In the genomic region with DNA sequence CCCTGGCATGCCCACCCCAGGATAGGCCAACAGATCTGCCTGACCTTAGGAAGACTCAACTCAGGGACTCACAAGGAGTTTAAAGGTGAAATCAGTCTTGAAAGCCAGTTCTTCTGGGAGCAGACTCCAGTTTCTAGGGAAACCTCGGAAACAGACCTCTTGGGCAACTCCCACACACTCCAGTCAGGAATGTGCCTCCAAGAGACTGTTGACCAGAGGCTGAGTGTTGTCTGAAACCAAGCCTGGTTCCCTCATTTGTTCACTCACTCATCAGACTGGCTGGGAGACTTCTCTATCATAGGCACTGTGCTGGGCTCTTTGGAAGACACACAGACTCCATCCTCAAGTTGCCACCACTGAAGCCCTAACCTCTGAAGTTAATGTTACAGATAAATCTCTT, we compare ENCODE assay signal across 15 cellular contexts. TPM values are rescaled to one million over a fixed set of nuclear protein-coding genes. Genes with fewer than 3 reads are reported as not detected.
DNase-seq lines count a peak whose midpoint lies in the region; ATAC-seq and TF ChIP-seq lines count a peak whose summit lies in the region.
"Had no signal": no experiment of that assay in that cellular context is flagged by ENCODE, and none has a peak within 500 bp of the region (broad histone marks: within the 10 kb centered on the region; RNA-seq: fewer than 3 reads in every experiment).

No MANE protein-coding gene starts in this region.

- H3K27ac ChIP-seq in fibroblast of lung (ENCODE audit: insufficient read depth, low read length): no peak overlapping the region

- no peak overlapping the region for H3K4me3 ChIP-seq in fibroblast of lung (replicated peaks in 1 of 4; ENCODE audit: control extremely low read depth in 1 of 4, insufficient read depth in 1 of 4, low read depth in 3 of 4, low read length in 4 of 4)

- no peak for TF ChIP-seq CTCF in fibroblast of lung (conservative IDR thresholded peaks at IDR 0.05 in 1 of 2, IDR thresholded peaks at IDR 0.05 in 1 of 2; ENCODE audit: low read depth in 1 of 2, low read length in 2 of 2)

- no peaks in the 10 kb centered on the region for H3K27me3 ChIP-seq in fibroblast of lung (ENCODE audit: control insufficient read depth, insufficient read depth, low read length)

- DNase-seq in Daoy (ENCODE audit: low read depth) (peak; percentile 15), LHCN-M2 (ENCODE audit: low read depth) (peak; percentile 13), fibroblast of lung (ENCODE audit: low read depth in 2 of 2) (peak; percentile 14 to 33), renal cortical epithelial cell (ENCODE audit: low read depth) (peak; percentile 56), GOT3 (lab: John Stamatoyannopoulos, UW) (no peak)
- DNase-seq: CD4-positive, alpha-beta T cell; effector CD8-positive, alpha-beta T cell; left colon; naive thymus-derived CD4-positive, alpha-beta T cell had no signal

- no peak overlapping the region for H3K9ac ChIP-seq in fibroblast of lung (ENCODE audit: insufficient read depth, low read length)

- H2AFZ ChIP-seq in fibroblast of lung (ENCODE audit: low read length): no peak overlapping the region

- no peaks in the 10 kb centered on the region for H3K36me3 ChIP-seq in fibroblast of lung (ENCODE audit: control insufficient read depth, insufficient read depth, low read length)

- no peak overlapping the region for H3K4me2 ChIP-seq in fibroblast of lung (ENCODE audit: extremely low read depth, insufficient read depth, low read length)

- no peaks in the 10 kb centered on the region for H3K4me1 ChIP-seq in fibroblast of lung (ENCODE audit: control insufficient read depth, extremely low read depth, insufficient read depth, low read length)

- H3K79me2 ChIP-seq in fibroblast of lung (ENCODE audit: control insufficient read depth, insufficient read depth, low read length): no peaks in the 10 kb centered on the region

- ATAC-seq in HG02798 (IDR thresholded peaks at IDR 0.05; ENCODE audit: poor library complexity, unreplicated experiment): no peak
- ATAC-seq in HG02973 (IDR thresholded peaks at IDR 0.05; ENCODE audit: unreplicated experiment): no peak
- ATAC-seq: left colon; naive thymus-derived CD4-positive, alpha-beta T cell had no signal

- no peaks in the 10 kb centered on the region for H4K20me1 ChIP-seq in fibroblast of lung (ENCODE audit: control insufficient read depth, extremely low read depth, insufficient read depth, low read length)

- H3K9me3 ChIP-seq in fibroblast of lung (ENCODE audit: control insufficient read depth, insufficient read depth, low read depth, low read length): no peaks in the 10 kb centered on the region

RNA-seq across cellular contexts. Expression of gene TREM1, which starts 1.8 kb away (rescaled TPM):
- total RNA-seq in Daoy (2014; rRNA removed; shearing (Covaris generic)): not detected in 2 replicates
- total RNA-seq in LHCN-M2 (2014; rRNA removed): 0.32 and 0.52 TPM in 2 replicates
- polyA plus RNA-seq in LHCN-M2 (2012): not detected
- 0.26 TPM in 1 of 2 replicates, not detected in the other for total RNA-seq in fibroblast of lung
- 0.25 TPM in 1 of 2 replicates, not detected in the other for polyA plus RNA-seq in fibroblast of lung
- 0.17 TPM in 1 of 2 replicates, not detected in the other for polyA plus RNA-seq in fibroblast of lung (2012)
- not detected in 2 replicates for polyA minus RNA-seq in fibroblast of lung (ENCODE audit: low replicate concordance)
- not detected in 2 replicates for total RNA-seq in renal cortical epithelial cell
- total RNA-seq: activated T-helper 2 cell treated with anti-CD3 and anti-CD28 coated beads, Interferon-gamma antibody, Interleukin-2, Interleukin-4, amounts not matched to agents 10 μg/mL and 5 μg/mL and 100 μg/mL, durations not matched to agents 14 hours and 24 hours and 36 hours; glomerular endothelial cell; SK-MEL-5 had no signal
- polyA plus RNA-seq: naive thymus-derived CD4-positive, alpha-beta T cell had no signal

RNA-seq across cellular contexts. Expression of gene NCR2, which starts 50.7 kb away (rescaled TPM):
- not detected in 2 replicates for total RNA-seq in Daoy (2014; rRNA removed; shearing (Covaris generic))
- total RNA-seq in LHCN-M2 (2014; rRNA removed): not detected in 2 replicates
- not detected for polyA plus RNA-seq in LHCN-M2 (2012)
- total RNA-seq in fibroblast of lung: not detected in 2 replicates
- not detected in 2 replicates for polyA plus RNA-seq in fibroblast of lung
- not detected in 2 replicates for polyA plus RNA-seq in fibroblast of lung (2012)
- polyA minus RNA-seq in fibroblast of lung (ENCODE audit: low replicate concordance): not detected in 2 replicates
- not detected in 2 replicates for total RNA-seq in renal cortical epithelial cell
- total RNA-seq: activated T-helper 2 cell treated with anti-CD3 and anti-CD28 coated beads, Interferon-gamma antibody, Interleukin-2, Interleukin-4, amounts not matched to agents 10 μg/mL and 5 μg/mL and 100 μg/mL, durations not matched to agents 14 hours and 24 hours and 36 hours; CD4-positive, alpha-beta T cell; glomerular endothelial cell; naive thymus-derived CD4-positive, alpha-beta T cell; SK-MEL-5; ureter had no signal
- polyA plus RNA-seq: naive thymus-derived CD4-positive, alpha-beta T cell had no signal

RNA-seq across cellular contexts. Expression of gene TREML4, which starts 56.6 kb away (rescaled TPM):
- not detected in 2 replicates for total RNA-seq in Daoy (2014; rRNA removed; shearing (Covaris generic))
- total RNA-seq in LHCN-M2 (2014; rRNA removed) (not detected in 2 replicates), fibroblast of lung (not detected in 2 replicates), renal cortical epithelial cell (not detected in 2 replicates)
- polyA plus RNA-seq in LHCN-M2 (2012): not detected
- polyA plus RNA-seq in fibroblast of lung: not detected in 2 replicates
- polyA plus RNA-seq in fibroblast of lung (2012): not detected in 2 replicates
- not detected in 2 replicates for polyA minus RNA-seq in fibroblast of lung (ENCODE audit: low replicate concordance)
- total RNA-seq: activated T-helper 2 cell treated with anti-CD3 and anti-CD28 coated beads, Interferon-gamma antibody, Interleukin-2, Interleukin-4, amounts not matched to agents 10 μg/mL and 5 μg/mL and 100 μg/mL, durations not matched to agents 14 hours and 24 hours and 36 hours; CD4-positive, alpha-beta T cell; glomerular endothelial cell; left colon; SK-MEL-5; ureter had no signal
- polyA plus RNA-seq: naive thymus-derived CD4-positive, alpha-beta T cell had no signal
